1 cellular context compared by ENCODE assay signal in genomic region chr12:19799886-19800602, GRCh38.
TF ChIP-seq lines count a peak whose summit lies in the region.

No MANE protein-coding gene starts in this region.

TF ChIP-seq in GM12878, 131 proteins besides CTCF, POLR2A, EP300 and RAD21 (continued from another document):
- TF ChIP-seq ZBTB33 (IDR thresholded peaks at IDR 0.05), result no peak
- TF ChIP-seq NFXL1 (IDR thresholded peaks at IDR 0.05; ENCODE audit: borderline replicate concordance), result no peak
- no peak for TF ChIP-seq SMAD1 (IDR thresholded peaks at IDR 0.05; ENCODE audit: low read depth, partially characterized antibody)
- no peak for TF ChIP-seq DPF2 (IDR thresholded peaks at IDR 0.05)
- TF ChIP-seq RFX5 (IDR thresholded peaks at IDR 0.05; ENCODE audit: low read depth, low read length), result no peak
- no peak for TF ChIP-seq CHD2 (IDR thresholded peaks at IDR 0.05; ENCODE audit: borderline replicate concordance, low read depth, low read length)
- TF ChIP-seq E2F8 (IDR thresholded peaks at IDR 0.05; ENCODE audit: low read depth, partially characterized antibody), result no peak
- TF ChIP-seq CEBPB (IDR thresholded peaks at IDR 0.05; ENCODE audit: borderline replicate concordance in 1 of 2, low read depth in 2 of 2, low read length in 2 of 2), result no peak
- no peak for TF ChIP-seq ZNF622 (IDR thresholded peaks at IDR 0.05)
- TF ChIP-seq JUNB (IDR thresholded peaks at IDR 0.05), result no peak
- TF ChIP-seq RCOR1 (conservative IDR thresholded peaks at IDR 0.05; ENCODE audit: low read depth, low read length), result no peak
- no peak for TF ChIP-seq ZBTB40 (IDR thresholded peaks at IDR 0.05; ENCODE audit: borderline replicate concordance)
- no peak for TF ChIP-seq PAX8 (IDR thresholded peaks at IDR 0.05)
- no peak for TF ChIP-seq MTA3 (IDR thresholded peaks at IDR 0.05; ENCODE audit: borderline replicate concordance, low read length)
- TF ChIP-seq E2F4 (IDR thresholded peaks at IDR 0.05; ENCODE audit: low read depth, low read length), result no peak
